In the genomic region with DNA sequence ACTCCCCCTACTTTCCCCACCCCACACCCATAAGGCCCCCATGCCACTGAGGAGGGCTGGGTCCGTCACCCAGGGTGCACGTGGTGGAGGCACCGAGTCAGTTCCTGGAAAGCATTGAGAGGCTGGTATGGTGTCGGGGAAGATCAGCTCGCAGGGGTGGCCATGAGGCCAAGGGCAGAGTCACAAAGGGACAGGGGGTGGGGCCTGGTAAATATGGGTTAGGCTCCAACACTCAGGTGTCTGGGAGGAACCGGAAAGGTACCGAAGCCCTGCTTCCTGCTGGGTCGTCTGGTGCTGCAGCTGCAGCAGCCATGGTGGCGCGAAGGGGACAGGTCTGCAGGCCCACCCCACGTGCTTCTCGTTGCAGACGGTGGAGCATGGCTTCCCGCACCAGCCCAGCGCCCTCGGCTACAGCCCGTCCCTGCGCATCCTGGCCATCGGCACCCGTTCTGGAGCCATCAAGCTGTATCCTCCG, we compare ENCODE assay signal across 16 cellular contexts. TPM values are rescaled to one million over a fixed set of nuclear protein-coding genes. Genes with fewer than 3 reads are reported as not detected.
A peak's percentile ranks its signal among the peaks of the same experiment; 100 is the strongest.
DNase-seq lines count a peak whose midpoint lies in the region; ATAC-seq, FAIRE-seq and TF ChIP-seq lines count a peak whose summit lies in the region.
"Had no signal": no experiment of that assay in that cellular context is flagged by ENCODE, and none has a peak within 500 bp of the region (broad histone marks: within the 10 kb centered on the region; RNA-seq: fewer than 3 reads in every experiment).

No MANE protein-coding gene starts in this region.

- no peaks in the 10 kb centered on the region for H3K4me1 Mint-ChIP-seq in activated naive CD8-positive, alpha-beta T cell treated with anti-CD3 and anti-CD28 coated beads, Interleukin-2, amount 50 U/mL, for 24 hours
- H3K4me1 Mint-ChIP-seq in activated naive CD4-positive, alpha-beta T cell treated with anti-CD3 and anti-CD28 coated beads, Interleukin-2, amount 10 ng/mL, durations not matched to agents 7 days and 5 days, result no peaks in the 10 kb centered on the region

- no peaks in the 10 kb centered on the region for H4K20me1 ChIP-seq in HepG2 (ENCODE audit: insufficient read depth, low read length)

- no peaks in the 10 kb centered on the region for H3K27me3 Mint-ChIP-seq in activated naive CD8-positive, alpha-beta T cell treated with anti-CD3 and anti-CD28 coated beads, Interleukin-2, amount 50 U/mL, for 24 hours
- no peaks in the 10 kb centered on the region for H3K27me3 Mint-ChIP-seq in activated naive CD4-positive, alpha-beta T cell treated with anti-CD3 and anti-CD28 coated beads, Interleukin-2, amount 10 ng/mL, durations not matched to agents 7 days and 5 days

- CTCF ChIA-PET in HepG2 (lab: Yijun Ruan, JAX; ENCODE audit: low intra/inter-chr PET ratio, low total read pairs), result no interaction called here
- CTCF ChIA-PET in activated naive CD4-positive, alpha-beta T cell treated with anti-CD3 and anti-CD28 coated beads, Interleukin-2, amount 10 ng/mL, durations not matched to agents 7 days and 5 days (lab: Charles Lee), result no interaction called here

- peak overlapping the region; percentile 15 for H3K27ac ChIP-seq in HepG2 (ENCODE audit: extremely low read length, insufficient read depth, low read length)
- peak overlapping the region in 3 of 4 donors; percentile 92 to 93 (median 93) for H3K27ac ChIP-seq in pancreas
- H3K27ac ChIP-seq in foreskin keratinocyte, result no peak overlapping the region
- H3K27ac ChIP-seq: HL-60 had no signal

- H3K9ac ChIP-seq in NT2/D1 (ENCODE audit: insufficient read length, low read depth) (peak overlapping the region; percentile 24), HepG2 (ENCODE audit: insufficient read depth, low read depth, low read length) (no peak overlapping the region)

- no peak for FAIRE-seq in HepG2 (lab: Jason Lieb, UNC)
- FAIRE-seq in pancreas (lab: Jason Lieb, UNC), result no peak

- H3K4me3 Mint-ChIP-seq in activated naive CD8-positive, alpha-beta T cell treated with anti-CD3 and anti-CD28 coated beads, Interleukin-2, amount 50 U/mL, for 24 hours, result no peak overlapping the region
- no peak overlapping the region for H3K4me3 Mint-ChIP-seq in activated naive CD4-positive, alpha-beta T cell treated with anti-CD3 and anti-CD28 coated beads, Interleukin-2, amount 10 ng/mL, durations not matched to agents 7 days and 5 days

- in situ Hi-C loops in HepG2 (cut with HindIII; ENCODE audit: extremely low pct_ligation_motif_present, low pct_unique_long_range_greater_than_20kb), result no loop called here

- intact Hi-C loops in HepG2 (cut with micrococcal nuclease; ENCODE audit: unreplicated experiment), result loop anchor here (2.0 kb wide), 1 partner anchor 23 kb away; no protein-coding TSS in a partner anchor
- intact Hi-C loops in pancreas (cut with DNase I), result no loop called here

- H3K4me1 ChIP-seq in NT2/D1 (ENCODE audit: insufficient read depth, insufficient read length) (peaks cover 34% of the 10 kb centered on the region), HepG2 (ENCODE audit: insufficient read depth, low read length) (peaks cover 90% of the 10 kb centered on the region), pancreas (peaks cover 45 to 48% (median 47%) of the 10 kb centered on the region in 3 donors), foreskin keratinocyte (no peaks in the 10 kb centered on the region)

- DNase-seq in NT2/D1 (ENCODE audit: low read depth, low spot score) (no peak), HepG2 (ENCODE audit: low spot score) (no peak), pancreas (peak in 1 of 6 donors; percentile 83), foreskin keratinocyte (no peak), mucosa of gallbladder (ENCODE audit: low spot score) (no peak)
- DNase-seq in activated naive CD8-positive, alpha-beta T cell treated with anti-CD3 and anti-CD28 coated beads, Interleukin-2, amount 50 U/mL, for 24 hours, result no peak
- DNase-seq in activated naive CD4-positive, alpha-beta T cell treated with anti-CD3 and anti-CD28 coated beads, Interleukin-2, amount 10 ng/mL, durations not matched to agents 7 days and 5 days, result no peak
- DNase-seq: C1 segment of cervical spinal cord; DMS153; KBM-7; NCI-H1048; NCI-H2107; NCI-H345; NCI-H526 treated with DMSO at 0.1 percent for 48 hours; NK-92 treated with Interleukin-12 subunit alpha and Interleukin-12 subunit beta, amount 100 ng/mL, for 24 hours had no signal

- TF ChIP-seq CTCF in HepG2 (CRISPR knock-in tag; IDR thresholded peaks at IDR 0.05) (0 out of 2 replicates have a peak, but pooled peaks have one; percentile 18), pancreas (IDR thresholded peaks at IDR 0.05) (no peak), foreskin keratinocyte (conservative IDR thresholded peaks at IDR 0.05) (no peak)

- H3K9me3 ChIP-seq in NT2/D1 (ENCODE audit: insufficient read depth, low read length) (no peaks in the 10 kb centered on the region), HepG2 (ENCODE audit: low read length) (no peaks in the 10 kb centered on the region), pancreas (no peaks in the 10 kb centered on the region)

- POLR2A ChIA-PET in HepG2 (lab: Yijun Ruan, JAX), result interaction anchor here (3.1 kb wide), 1 partner anchor 22 kb away, joined by 39 read pairs; no protein-coding TSS in a partner anchor

- no peak for TF ChIP-seq POLR2A in HepG2 (IDR thresholded peaks at IDR 0.05; ENCODE audit: insufficient read depth in 1 of 2, low read depth in 2 of 2, low read length in 2 of 2)

- H3K4me3 ChIP-seq in NT2/D1 (ENCODE audit: insufficient read length, low read depth) (no peak overlapping the region), HepG2 (replicated peaks in 1 of 3; ENCODE audit: insufficient read depth in 1 of 3, low read depth in 2 of 3, low read length in 3 of 3) (no peak overlapping the region), pancreas (no peak overlapping the region)

- BruUV-seq in HepG2 (replicated peaks; lab: Mats Ljungman, UMichigan), result no TSS peak

- H2AFZ ChIP-seq in HepG2 (ENCODE audit: low read length), result no peak overlapping the region

- TF ChIP-seq EP300 in HepG2 (IDR thresholded peaks at IDR 0.05; ENCODE audit: low read depth in 2 of 2, low read length in 2 of 2) (no peak; a peak in 1 of 4 replicates), HepG2 (CRISPR knock-in tag; IDR thresholded peaks at IDR 0.05; ENCODE audit: borderline replicate concordance) (no peak)

- no peak overlapping the region for H3K4me2 ChIP-seq in HepG2 (ENCODE audit: low read depth, low read length)

- H3K36me3 ChIP-seq in NT2/D1 (ENCODE audit: insufficient read depth, insufficient read length, low read length), result peaks cover 11% of the 10 kb centered on the region
- H3K36me3 ChIP-seq in HepG2 (replicated peaks in 1 of 2; ENCODE audit: control insufficient read depth in 1 of 2, insufficient read depth in 2 of 2, low read length in 2 of 2), result peaks cover 6 to 10% of the 10 kb centered on the region in 2 experiments; a peak in 3 of 5 replicates
- H3K36me3 ChIP-seq in pancreas, result no peaks in the 10 kb centered on the region

- H3K27ac Mint-ChIP-seq in activated naive CD8-positive, alpha-beta T cell treated with anti-CD3 and anti-CD28 coated beads, Interleukin-2, amount 50 U/mL, for 24 hours, result no peak overlapping the region
- H3K27ac Mint-ChIP-seq in activated naive CD4-positive, alpha-beta T cell treated with anti-CD3 and anti-CD28 coated beads, Interleukin-2, amount 10 ng/mL, durations not matched to agents 7 days and 5 days, result no peak overlapping the region

- no peak for TF ChIP-seq RAD21 in HepG2 (CRISPR knock-in tag; IDR thresholded peaks at IDR 0.05)

- no peaks in the 10 kb centered on the region for H3K36me3 Mint-ChIP-seq in activated naive CD8-positive, alpha-beta T cell treated with anti-CD3 and anti-CD28 coated beads, Interleukin-2, amount 50 U/mL, for 24 hours (ENCODE audit: low read depth)
- H3K36me3 Mint-ChIP-seq in activated naive CD4-positive, alpha-beta T cell treated with anti-CD3 and anti-CD28 coated beads, Interleukin-2, amount 10 ng/mL, durations not matched to agents 7 days and 5 days, result no peaks in the 10 kb centered on the region

- ATAC-seq in HepG2, result no peak
- no peak for ATAC-seq in pancreas
- no peak for ATAC-seq in activated naive CD8-positive, alpha-beta T cell treated with anti-CD3 and anti-CD28 coated beads, Interleukin-2, amount 50 U/mL, for 24 hours
- no peak for ATAC-seq in foreskin keratinocyte

- H3K79me2 ChIP-seq in HepG2 (ENCODE audit: insufficient read depth, low read length), result peaks cover 3% of the 10 kb centered on the region

- no peaks in the 10 kb centered on the region for H3K27me3 ChIP-seq in NT2/D1 (ENCODE audit: insufficient read depth, insufficient read length)
- no peaks in the 10 kb centered on the region for H3K27me3 ChIP-seq in HepG2 (ENCODE audit: control insufficient read depth in 1 of 2, insufficient read depth in 2 of 2, low read length in 2 of 2)
- no peaks in the 10 kb centered on the region for H3K27me3 ChIP-seq in pancreas
- H3K27me3 ChIP-seq in foreskin keratinocyte, result no peaks in the 10 kb centered on the region

- H3K9me3 Mint-ChIP-seq in activated naive CD8-positive, alpha-beta T cell treated with anti-CD3 and anti-CD28 coated beads, Interleukin-2, amount 50 U/mL, for 24 hours, result no peaks in the 10 kb centered on the region
- H3K9me3 Mint-ChIP-seq in activated naive CD4-positive, alpha-beta T cell treated with anti-CD3 and anti-CD28 coated beads, Interleukin-2, amount 10 ng/mL, durations not matched to agents 7 days and 5 days, result no peaks in the 10 kb centered on the region

- 72% methylated on average over 21 of the region's 21 CpGs for WGBS in HepG2 (ENCODE audit: low lambda C conversion rate)
- 73 to 76% methylated on average over 21 of the region's 21 CpGs for WGBS in pancreas, 2 donors

RNA-seq across cellular contexts. Expression of gene LLGL2, which starts 30.2 kb away (rescaled TPM):
- 53.9 and 86.7 TPM in 2 replicates for total RNA-seq in HepG2 (2016; rRNA removed; fragmentation: Illumina TruSeq; extraction: Trizol)
- 27.2 and 32.8 TPM in 2 replicates for total RNA-seq in HepG2 (2016; cell fraction: cytosol; rRNA removed; fragmentation: Illumina TruSeq; extraction: Trizol; ENCODE audit: low read depth)
- total RNA-seq in HepG2 (2016; cell fraction: insoluble cytoplasmic fraction; rRNA removed; fragmentation: Illumina TruSeq; extraction: Trizol), result 51.9 and 87.2 TPM in 2 replicates
- 45.8 and 50.7 TPM in 2 replicates for total RNA-seq in HepG2 (2016; cell fraction: membrane; rRNA removed; fragmentation: Illumina TruSeq; extraction: Trizol)
- 72.1 and 85.8 TPM in 2 replicates for total RNA-seq in HepG2 (2016; cell fraction: nucleus; rRNA removed; fragmentation: Illumina TruSeq; extraction: Trizol)
- polyA plus RNA-seq in HepG2 (2011; rRNA removed), result 83.0 and 109 TPM in 2 replicates
- 40.2 and 67.1 TPM in 2 replicates for polyA plus RNA-seq in HepG2 (2011; cell fraction: cytosol; rRNA removed)
- 384 and 448 TPM in 2 replicates for polyA plus RNA-seq in HepG2 (2011; cell fraction: nucleus; rRNA removed)
- 33.3 and 59.5 TPM in 2 replicates for polyA plus RNA-seq in HepG2 (2012)
- polyA plus RNA-seq in HepG2 (2016; cell fraction: cytosol; fragmentation: Illumina TruSeq; extraction: Trizol; ENCODE audit: low read depth), result 23.2 and 28.1 TPM in 2 replicates
- polyA plus RNA-seq in HepG2 (2016; cell fraction: insoluble cytoplasmic fraction; fragmentation: Illumina TruSeq; extraction: Trizol; ENCODE audit: low read depth), result 41.6 and 52.9 TPM in 2 replicates
- 32.5 and 33.0 TPM in 2 replicates for polyA plus RNA-seq in HepG2 (2016; cell fraction: membrane; fragmentation: Illumina TruSeq; extraction: Trizol; ENCODE audit: low read depth)
- polyA plus RNA-seq in HepG2 (2016; cell fraction: nucleus; fragmentation: Illumina TruSeq; extraction: Trizol; ENCODE audit: insufficient read depth, low read depth), result 204 and 230 TPM in 2 replicates
- polyA minus RNA-seq in HepG2 (2011; rRNA and poly(A)+ RNA removed; ENCODE audit: low replicate concordance), result 30.9 and 126 TPM in 2 replicates
- 30.6 and 31.7 TPM in 2 replicates for polyA minus RNA-seq in HepG2 (2011; cell fraction: cytosol; rRNA and poly(A)+ RNA removed)
- polyA minus RNA-seq in HepG2 (2011; cell fraction: nucleus; rRNA and poly(A)+ RNA removed), result 79.4 and 86.0 TPM in 2 replicates
- total RNA-seq in pancreas, result 100 to 1,000 TPM in 3 of 6 donors, 10 to 100 TPM in 3; 87.8 to 130 (median 101) TPM
- polyA plus RNA-seq in pancreas, result 100 to 1,000 TPM; 286 to 296 TPM
- total RNA-seq in foreskin keratinocyte, result 24.6 and 28.2 TPM in 2 replicates
- polyA plus RNA-seq in foreskin keratinocyte, result 25.7 and 26.8 TPM in 2 replicates
- 477 TPM for total RNA-seq in mucosa of gallbladder

RNA-seq across cellular contexts. Expression of gene MYO15B, which starts 31.9 kb away (rescaled TPM):
- total RNA-seq in HepG2 (2016; rRNA removed; fragmentation: Illumina TruSeq; extraction: Trizol) (1.9 and 2.8 TPM in 2 replicates), pancreas (10 to 100 TPM; 25.9 to 82.0 (median 38.6) TPM), foreskin keratinocyte (0.67 and 0.75 TPM in 2 replicates), mucosa of gallbladder (434 TPM)
- 0.61 and 0.79 TPM in 2 replicates for total RNA-seq in HepG2 (2016; cell fraction: cytosol; rRNA removed; fragmentation: Illumina TruSeq; extraction: Trizol; ENCODE audit: low read depth)
- total RNA-seq in HepG2 (2016; cell fraction: insoluble cytoplasmic fraction; rRNA removed; fragmentation: Illumina TruSeq; extraction: Trizol), result 1.1 and 2.7 TPM in 2 replicates
- total RNA-seq in HepG2 (2016; cell fraction: membrane; rRNA removed; fragmentation: Illumina TruSeq; extraction: Trizol), result 0.83 and 1.2 TPM in 2 replicates
- total RNA-seq in HepG2 (2016; cell fraction: nucleus; rRNA removed; fragmentation: Illumina TruSeq; extraction: Trizol), result 3.0 and 3.8 TPM in 2 replicates
- polyA plus RNA-seq in HepG2 (2011; rRNA removed) (8.1 and 11.2 TPM in 2 replicates), pancreas (100 to 1,000 TPM; 307 to 325 TPM), foreskin keratinocyte (0.23 and 1.00 TPM in 2 replicates)
- polyA plus RNA-seq in HepG2 (2011; cell fraction: cytosol; rRNA removed), result 1.6 and 2.5 TPM in 2 replicates
- 122 and 144 TPM in 2 replicates for polyA plus RNA-seq in HepG2 (2011; cell fraction: nucleus; rRNA removed)
- polyA plus RNA-seq in HepG2 (2012), result 9.5 and 12.7 TPM in 2 replicates
- 0.53 and 1.00 TPM in 2 replicates for polyA plus RNA-seq in HepG2 (2016; cell fraction: cytosol; fragmentation: Illumina TruSeq; extraction: Trizol; ENCODE audit: low read depth)
- polyA plus RNA-seq in HepG2 (2016; cell fraction: insoluble cytoplasmic fraction; fragmentation: Illumina TruSeq; extraction: Trizol; ENCODE audit: low read depth), result 0.63 and 1.4 TPM in 2 replicates
- 0.49 and 0.86 TPM in 2 replicates for polyA plus RNA-seq in HepG2 (2016; cell fraction: membrane; fragmentation: Illumina TruSeq; extraction: Trizol; ENCODE audit: low read depth)
- polyA plus RNA-seq in HepG2 (2016; cell fraction: nucleus; fragmentation: Illumina TruSeq; extraction: Trizol; ENCODE audit: insufficient read depth, low read depth), result 12.0 and 13.6 TPM in 2 replicates
- 7.2 and 13.2 TPM in 2 replicates for polyA minus RNA-seq in HepG2 (2011; rRNA and poly(A)+ RNA removed; ENCODE audit: low replicate concordance)
- polyA minus RNA-seq in HepG2 (2011; cell fraction: cytosol; rRNA and poly(A)+ RNA removed), result 3.0 and 6.8 TPM in 2 replicates
- 16.5 and 25.7 TPM in 2 replicates for polyA minus RNA-seq in HepG2 (2011; cell fraction: nucleus; rRNA and poly(A)+ RNA removed)

RNA-seq across cellular contexts. Expression of gene TSEN54, which starts 39.4 kb away (rescaled TPM):
- 43.6 and 62.9 TPM in 2 replicates for total RNA-seq in HepG2 (2016; rRNA removed; fragmentation: Illumina TruSeq; extraction: Trizol)
- 20.6 and 23.0 TPM in 2 replicates for total RNA-seq in HepG2 (2016; cell fraction: cytosol; rRNA removed; fragmentation: Illumina TruSeq; extraction: Trizol; ENCODE audit: low read depth)
- total RNA-seq in HepG2 (2016; cell fraction: insoluble cytoplasmic fraction; rRNA removed; fragmentation: Illumina TruSeq; extraction: Trizol), result 44.0 and 64.1 TPM in 2 replicates
- total RNA-seq in HepG2 (2016; cell fraction: membrane; rRNA removed; fragmentation: Illumina TruSeq; extraction: Trizol), result 44.5 and 45.0 TPM in 2 replicates
- total RNA-seq in HepG2 (2016; cell fraction: nucleus; rRNA removed; fragmentation: Illumina TruSeq; extraction: Trizol), result 39.9 and 48.4 TPM in 2 replicates
- polyA plus RNA-seq in HepG2 (2011; rRNA removed), result 63.3 and 64.4 TPM in 2 replicates
- polyA plus RNA-seq in HepG2 (2011; cell fraction: cytosol; rRNA removed), result 36.2 and 47.1 TPM in 2 replicates
- 87.7 and 89.1 TPM in 2 replicates for polyA plus RNA-seq in HepG2 (2011; cell fraction: nucleus; rRNA removed)
- 22.1 and 34.4 TPM in 2 replicates for polyA plus RNA-seq in HepG2 (2012)
- 20.4 and 20.5 TPM in 2 replicates for polyA plus RNA-seq in HepG2 (2016; cell fraction: cytosol; fragmentation: Illumina TruSeq; extraction: Trizol; ENCODE audit: low read depth)
- 37.7 and 50.5 TPM in 2 replicates for polyA plus RNA-seq in HepG2 (2016; cell fraction: insoluble cytoplasmic fraction; fragmentation: Illumina TruSeq; extraction: Trizol; ENCODE audit: low read depth)
- polyA plus RNA-seq in HepG2 (2016; cell fraction: membrane; fragmentation: Illumina TruSeq; extraction: Trizol; ENCODE audit: low read depth), result 30.9 and 35.9 TPM in 2 replicates
- polyA plus RNA-seq in HepG2 (2016; cell fraction: nucleus; fragmentation: Illumina TruSeq; extraction: Trizol; ENCODE audit: insufficient read depth, low read depth), result 108 and 110 TPM in 2 replicates
- polyA minus RNA-seq in HepG2 (2011; rRNA and poly(A)+ RNA removed; ENCODE audit: low replicate concordance), result 56.0 and 95.0 TPM in 2 replicates
- polyA minus RNA-seq in HepG2 (2011; cell fraction: cytosol; rRNA and poly(A)+ RNA removed), result 11.3 and 14.0 TPM in 2 replicates
- polyA minus RNA-seq in HepG2 (2011; cell fraction: nucleus; rRNA and poly(A)+ RNA removed), result 13.9 and 15.5 TPM in 2 replicates
- total RNA-seq in pancreas, result 10 to 100 TPM; 14.9 to 20.0 (median 19.1) TPM
- polyA plus RNA-seq in pancreas, result 100 to 1,000 TPM in 1 of 2 donors, 10 to 100 TPM in 1; 55.1 to 105 TPM
- total RNA-seq in foreskin keratinocyte, result 33.6 and 36.1 TPM in 2 replicates
- polyA plus RNA-seq in foreskin keratinocyte, result 37.8 and 41.1 TPM in 2 replicates
- 158 TPM for total RNA-seq in mucosa of gallbladder

RNA-seq across cellular contexts. Expression of gene CASKIN2, which starts 40.4 kb away (rescaled TPM):
- total RNA-seq in HepG2 (2016; rRNA removed; fragmentation: Illumina TruSeq; extraction: Trizol), result 5.2 and 10.6 TPM in 2 replicates
- 1.5 and 1.8 TPM in 2 replicates for total RNA-seq in HepG2 (2016; cell fraction: cytosol; rRNA removed; fragmentation: Illumina TruSeq; extraction: Trizol; ENCODE audit: low read depth)
- total RNA-seq in HepG2 (2016; cell fraction: insoluble cytoplasmic fraction; rRNA removed; fragmentation: Illumina TruSeq; extraction: Trizol), result 4.9 and 7.5 TPM in 2 replicates
- 3.4 and 4.1 TPM in 2 replicates for total RNA-seq in HepG2 (2016; cell fraction: membrane; rRNA removed; fragmentation: Illumina TruSeq; extraction: Trizol)
- total RNA-seq in HepG2 (2016; cell fraction: nucleus; rRNA removed; fragmentation: Illumina TruSeq; extraction: Trizol), result 6.8 and 8.0 TPM in 2 replicates
- polyA plus RNA-seq in HepG2 (2011; rRNA removed), result 6.8 and 7.8 TPM in 2 replicates
- 1.9 and 2.2 TPM in 2 replicates for polyA plus RNA-seq in HepG2 (2011; cell fraction: cytosol; rRNA removed)
- 23.6 and 26.5 TPM in 2 replicates for polyA plus RNA-seq in HepG2 (2011; cell fraction: nucleus; rRNA removed)
- polyA plus RNA-seq in HepG2 (2012), result 6.2 and 9.6 TPM in 2 replicates
- polyA plus RNA-seq in HepG2 (2016; cell fraction: cytosol; fragmentation: Illumina TruSeq; extraction: Trizol; ENCODE audit: low read depth), result 0.61 and 0.68 TPM in 2 replicates
- polyA plus RNA-seq in HepG2 (2016; cell fraction: insoluble cytoplasmic fraction; fragmentation: Illumina TruSeq; extraction: Trizol; ENCODE audit: low read depth), result 4.4 and 7.0 TPM in 2 replicates
- 1.6 and 1.8 TPM in 2 replicates for polyA plus RNA-seq in HepG2 (2016; cell fraction: membrane; fragmentation: Illumina TruSeq; extraction: Trizol; ENCODE audit: low read depth)
- polyA plus RNA-seq in HepG2 (2016; cell fraction: nucleus; fragmentation: Illumina TruSeq; extraction: Trizol; ENCODE audit: insufficient read depth, low read depth), result 16.3 and 16.6 TPM in 2 replicates
- 11.8 and 14.9 TPM in 2 replicates for polyA minus RNA-seq in HepG2 (2011; rRNA and poly(A)+ RNA removed; ENCODE audit: low replicate concordance)
- 4.9 and 5.0 TPM in 2 replicates for polyA minus RNA-seq in HepG2 (2011; cell fraction: cytosol; rRNA and poly(A)+ RNA removed)
- 17.0 and 20.4 TPM in 2 replicates for polyA minus RNA-seq in HepG2 (2011; cell fraction: nucleus; rRNA and poly(A)+ RNA removed)
- total RNA-seq in pancreas, result 10 to 100 TPM; 12.2 to 20.7 (median 13.2) TPM
- polyA plus RNA-seq in pancreas, result 10 to 100 TPM; 12.1 to 14.7 TPM
- total RNA-seq in foreskin keratinocyte, result 11.5 and 12.0 TPM in 2 replicates
- polyA plus RNA-seq in foreskin keratinocyte, result 6.8 and 6.9 TPM in 2 replicates
- 74.7 TPM for total RNA-seq in mucosa of gallbladder

Comparison
In these comparisons a context has a peak if more than half of its experiments do, and no peak if none do; other contexts are left out.
1. RNA of gene MYO15B, which starts 31.9 kb away (total RNA-seq): 434 TPM in mucosa of gallbladder (single experiment) and 25.9 to 82.0 TPM in pancreas; 0.61 to 3.8 TPM in HepG2 and 0.67 to 0.75 TPM in foreskin keratinocyte; every median in the first group is over 4 times any median in the second.